16 cellular contexts compared by ENCODE assay signal in genomic region chr2:33064349-33064801, GRCh38.
A peak's percentile ranks its signal among the peaks of the same experiment; 100 is the strongest.
DNase-seq lines count a peak whose midpoint lies in the region; ATAC-seq, FAIRE-seq and TF ChIP-seq lines count a peak whose summit lies in the region.
"Had no signal": no experiment of that assay in that cellular context is flagged by ENCODE, and none has a peak within 500 bp of the region (broad histone marks: within the 10 kb centered on the region; RNA-seq: fewer than 3 reads in every experiment).

No MANE protein-coding gene starts in this region.

- H3K79me2 ChIP-seq in K562 (ENCODE audit: control insufficient read depth, insufficient read depth, low read length) = no peaks in the 10 kb centered on the region
- H3K79me2 ChIP-seq in smooth muscle cell (ENCODE audit: low read depth) = no peaks in the 10 kb centered on the region
- no peaks in the 10 kb centered on the region for H3K79me2 ChIP-seq in MM.1S (ENCODE audit: low read length)

- POLR2A ChIA-PET in K562 (lab: Yijun Ruan, JAX) = interaction anchor here (0.6 kb wide), 1 partner anchor 302 kb away, joined by 3 read pairs; no protein-coding TSS in a partner anchor

- no peaks in the 10 kb centered on the region for H3K9me3 ChIP-seq in K562 (replicated peaks; ENCODE audit: control insufficient read depth, insufficient read depth, low read depth, low read length)
- H3K9me3 ChIP-seq in smooth muscle cell (replicated peaks; ENCODE audit: low read depth) = no peaks in the 10 kb centered on the region
- H3K9me3 ChIP-seq in MM.1S (replicated peaks; ENCODE audit: insufficient read depth, low read length) = no peaks in the 10 kb centered on the region
- no peaks in the 10 kb centered on the region for H3K9me3 ChIP-seq in BE2C

- intact Hi-C loops in K562 (cut with micrococcal nuclease) = no loop called here

- H3K27ac ChIP-seq in K562 (ENCODE audit: extremely low read depth, low read depth, low read length) (no peak overlapping the region), smooth muscle cell (ENCODE audit: low read depth) (peak overlapping the region; percentile 63), MM.1S (ENCODE audit: low read length) (no peak overlapping the region)

- peaks cover 23% of the 10 kb centered on the region for H3F3A ChIP-seq in smooth muscle cell (ENCODE audit: low read depth)
- no peaks in the 10 kb centered on the region for H3F3A ChIP-seq in MM.1S (ENCODE audit: insufficient read depth, low read length)

- no peak for TF ChIP-seq POLR2A in K562 (conservative IDR thresholded peaks at IDR 0.05)

- TF ChIP-seq RAD21 in K562 (CRISPR knock-in tag; conservative IDR thresholded peaks at IDR 0.05 in 1 of 2, IDR thresholded peaks at IDR 0.05 in 1 of 2) = no peak

- no peak overlapping the region for H3K4me3 ChIP-seq in LNCaP clone FGC (ENCODE audit: low read depth, low read length)
- H3K4me3 ChIP-seq in K562 = no peak overlapping the region
- H3K4me3 ChIP-seq in fibroblast of the aortic adventitia (ENCODE audit: low read depth, low read length) = no peak overlapping the region
- H3K4me3 ChIP-seq in smooth muscle cell = no peak overlapping the region
- H3K4me3 ChIP-seq in MM.1S (ENCODE audit: low read length) = no peak overlapping the region
- H3K4me3 ChIP-seq in BE2C (ENCODE audit: low read depth, low read length) = no peak overlapping the region

- 19% methylated on average over 3 of the region's 3 CpGs for WGBS in K562 (ENCODE audit: insufficient coverage, low coverage, missing lambda C conversion rate)
- WGBS in smooth muscle cell (ENCODE audit: low lambda C conversion rate) = 40% methylated on average over 3 of the region's 3 CpGs

- ATAC-seq in K562 = no peak; the same call in 2 of the 3 replicates

- H3K4me1 ChIP-seq in K562 (replicated peaks in 1 of 2; ENCODE audit: control insufficient read depth in 2 of 2, insufficient read depth in 2 of 2, low read length in 2 of 2) (peaks cover 0 to 12% of the 10 kb centered on the region in 2 experiments; a peak in 2 of 5 replicates), smooth muscle cell (ENCODE audit: low read depth) (peaks cover 14% of the 10 kb centered on the region), MM.1S (ENCODE audit: low read length) (no peaks in the 10 kb centered on the region), BE2C (no peaks in the 10 kb centered on the region)

- H3K27me3 ChIP-seq in K562 (ENCODE audit: control insufficient read depth in 2 of 2, insufficient read depth in 2 of 2, low read length in 2 of 2) (no peaks in the 10 kb centered on the region), smooth muscle cell (ENCODE audit: low read depth) (no peaks in the 10 kb centered on the region), MM.1S (replicated peaks; ENCODE audit: insufficient read depth, low read length) (no peaks in the 10 kb centered on the region), BE2C (no peaks in the 10 kb centered on the region)

- H3K36me3 ChIP-seq in K562 (ENCODE audit: control insufficient read depth, insufficient read depth, low read length) (no peaks in the 10 kb centered on the region), smooth muscle cell (ENCODE audit: low read depth) (no peaks in the 10 kb centered on the region), MM.1S (replicated peaks; ENCODE audit: insufficient read depth, low read length) (no peaks in the 10 kb centered on the region), BE2C (no peaks in the 10 kb centered on the region)

- H2AFZ ChIP-seq in K562 (ENCODE audit: low read depth, low read length) (no peak overlapping the region), smooth muscle cell (ENCODE audit: low read depth) (no peak overlapping the region), MM.1S (ENCODE audit: low read length) (no peak overlapping the region)

- H4K20me1 ChIP-seq in K562 (replicated peaks; ENCODE audit: control insufficient read depth, insufficient read depth, low read length) (no peaks in the 10 kb centered on the region), smooth muscle cell (ENCODE audit: low read depth) (no peaks in the 10 kb centered on the region), MM.1S (ENCODE audit: insufficient read depth, low read length) (no peaks in the 10 kb centered on the region)

- FAIRE-seq in K562 (lab: Jason Lieb, UNC) = no peak

- H3K9ac ChIP-seq in K562 (ENCODE audit: insufficient read depth in 1 of 2, low read depth in 2 of 2, low read length in 2 of 2) = no peak overlapping the region
- no peak overlapping the region for H3K9ac ChIP-seq in smooth muscle cell (ENCODE audit: low read depth)
- no peak overlapping the region for H3K9ac ChIP-seq in MM.1S (ENCODE audit: low read length)

- TF ChIP-seq CTCF in LNCaP clone FGC (IDR thresholded peaks at IDR 0.05; ENCODE audit: control insufficient read depth, extremely low read depth, insufficient read depth) (no peak), K562 (IDR thresholded peaks at IDR 0.05 in 2 of 3, conservative IDR thresholded peaks at IDR 0.05 in 1 of 3; ENCODE audit: insufficient read depth in 2 of 3, low read depth in 1 of 3, low read length in 3 of 3) (no peak), fibroblast of the aortic adventitia (IDR thresholded peaks at IDR 0.05; ENCODE audit: insufficient read depth, low read length) (no peak), smooth muscle cell (IDR thresholded peaks at IDR 0.05; ENCODE audit: borderline replicate concordance, insufficient read depth, poor library complexity, severe bottlenecking) (no peak), MM.1S (IDR thresholded peaks at IDR 0.05; ENCODE audit: low read length) (no peak), BE2C (IDR thresholded peaks at IDR 0.05; ENCODE audit: low read depth, low read length) (no peak)

- no peaks in the 10 kb centered on the region for H3K9me2 ChIP-seq in MM.1S (replicated peaks; ENCODE audit: insufficient read depth, low read length)

- in situ Hi-C loops in K562 (cut with MboI) = no loop called here

- no peak for TF ChIP-seq EP300 in K562 (IDR thresholded peaks at IDR 0.05; ENCODE audit: low read length)

- no peaks in the 10 kb centered on the region for H3K9me1 ChIP-seq in K562 (ENCODE audit: control insufficient read depth, insufficient read depth, low read length)

- no TSS peak for BruUV-seq in K562 (replicated peaks; lab: Mats Ljungman, UMichigan)

- CTCF ChIA-PET in K562 (lab: Yijun Ruan, JAX; ENCODE audit: low intra/inter-chr PET ratio) = no interaction called here

- H3K4me2 ChIP-seq in K562 (ENCODE audit: insufficient read depth, low read length) (no peak overlapping the region), smooth muscle cell (peak overlapping the region; percentile 25), MM.1S (ENCODE audit: low read depth, low read length) (no peak overlapping the region)

- DNase-seq in LNCaP clone FGC (ENCODE audit: low read depth) = peak; percentile 62
- no peak for DNase-seq in K562 (ENCODE audit: extremely low read depth in 1 of 4, low spot score in 3 of 4)
- peak; percentile 40 for DNase-seq in fibroblast of the aortic adventitia (ENCODE audit: low read depth)
- DNase-seq in smooth muscle cell (lab: John Stamatoyannopoulos, UW; ENCODE audit: unreplicated experiment) = no peak
- DNase-seq in anterior cingulate cortex (lab: John Stamatoyannopoulos, UW) = no peak
- no peak for DNase-seq in MM.1S
- no peak for DNase-seq in BE2C
- DNase-seq: ACHN, AML-193, COR-L47, DMS53, NCI-H1930, NCI-H446, NCI-H69, OCI-M1, SHP77 treated with DMSO at 0.1 percent for 48 hours had no signal

TF ChIP-seq in K562, 482 proteins besides CTCF, POLR2A, EP300 and RAD21 (continues in another document):
- no peak for TF ChIP-seq ZNF766 (CRISPR knock-in tag; conservative IDR thresholded peaks at IDR 0.05)
- TF ChIP-seq ETV6 (IDR thresholded peaks at IDR 0.05; ENCODE audit: borderline replicate concordance in 1 of 2, low read depth in 2 of 2, low read length in 1 of 2) = no peak
- TF ChIP-seq ETV6 (CRISPR knock-in tag; IDR thresholded peaks at IDR 0.05; ENCODE audit: borderline replicate concordance) = no peak
- no peak for TF ChIP-seq E2F8 (IDR thresholded peaks at IDR 0.05; ENCODE audit: low read depth, partially characterized antibody)
- TF ChIP-seq DNMT1 (IDR thresholded peaks at IDR 0.05) = no peak
- no peak for TF ChIP-seq ZBTB7A (IDR thresholded peaks at IDR 0.05; ENCODE audit: borderline replicate concordance, control insufficient read depth, low read depth, low read length)
- TF ChIP-seq KAT7 (CRISPR knock-in tag; IDR thresholded peaks at IDR 0.05; ENCODE audit: borderline replicate concordance) = no peak
- peak; percentile 48; the same call in 1 of the 2 replicates for TF ChIP-seq FOXJ2 (tag; IDR thresholded peaks at IDR 0.05)
- no peak for TF ChIP-seq MXD1 (CRISPR knock-in tag; IDR thresholded peaks at IDR 0.05; ENCODE audit: borderline replicate concordance, poor library complexity, severe bottlenecking)
- no peak for TF ChIP-seq ERF (CRISPR knock-in tag; IDR thresholded peaks at IDR 0.05)
- TF ChIP-seq HMG20A (CRISPR knock-in tag; conservative IDR thresholded peaks at IDR 0.05) = no peak
- TF ChIP-seq ZFP30 (CRISPR knock-in tag; IDR thresholded peaks at IDR 0.05; ENCODE audit: borderline replicate concordance) = no peak
- no peak for TF ChIP-seq BACH1 (tag; IDR thresholded peaks at IDR 0.05)
- peak; percentile 18; the same call in 1 of the 2 replicates for TF ChIP-seq ARID1B (IDR thresholded peaks at IDR 0.05)
- TF ChIP-seq ELF4 (CRISPR knock-in tag; IDR thresholded peaks at IDR 0.05) = no peak
- peak; percentile 72 for TF ChIP-seq FOSL1 (tag; conservative IDR thresholded peaks at IDR 0.05)

Comparison
In these comparisons a context has a peak if more than half of its experiments do, and no peak if none do; other contexts are left out.
1. DNase-seq: peak in LNCaP clone FGC (single experiment) and fibroblast of the aortic adventitia (single experiment); none in K562 (0 of 4), smooth muscle cell (single experiment), anterior cingulate cortex (0 of 58), MM.1S (single experiment) and BE2C (single experiment).